In the genomic region with DNA sequence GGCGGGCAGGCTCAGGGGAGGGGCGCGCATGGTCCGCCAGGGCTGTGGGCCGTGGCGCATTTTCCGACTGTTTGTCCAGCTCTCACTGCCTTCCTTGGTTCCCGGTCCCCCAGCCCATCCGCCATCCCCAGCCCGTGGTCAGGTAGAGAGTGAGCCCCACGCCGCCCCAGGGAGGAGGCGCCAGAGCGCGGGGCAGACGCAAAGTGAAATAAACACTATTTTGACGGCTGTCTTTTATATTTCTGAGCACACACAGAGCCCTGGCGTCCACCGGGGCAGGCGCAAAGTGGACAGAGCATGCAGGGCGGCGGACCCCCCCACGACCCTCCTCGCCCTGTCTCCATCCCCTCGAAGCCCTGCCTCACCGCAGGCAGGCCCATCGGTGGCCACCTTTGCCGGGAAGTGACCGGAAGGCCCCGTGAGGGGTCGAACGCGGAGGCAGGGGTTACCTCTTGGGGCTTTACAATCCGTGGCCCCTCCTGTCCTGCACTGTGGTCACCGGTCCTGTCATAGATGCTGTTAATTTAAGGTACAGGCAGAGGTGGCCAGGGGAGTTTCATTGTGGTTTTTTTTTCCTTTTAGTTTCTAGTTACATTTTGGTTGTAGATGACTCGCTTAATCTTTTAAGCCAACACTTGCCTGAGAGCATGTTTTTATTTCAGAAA, we compare ENCODE assay signal across 17 cellular contexts. TPM values are rescaled to one million over a fixed set of nuclear protein-coding genes. Genes with fewer than 3 reads are reported as not detected.
DNase-seq lines count a peak whose midpoint lies in the region; ATAC-seq and TF ChIP-seq lines count a peak whose summit lies in the region.
"Had no signal": no experiment of that assay in that cellular context is flagged by ENCODE, and none has a peak within 500 bp of the region (broad histone marks: within the 10 kb centered on the region; RNA-seq: fewer than 3 reads in every experiment).

No MANE protein-coding gene starts in this region.

- H3K9ac ChIP-seq in KMS-11 = no peak overlapping the region

- no peaks in the 10 kb centered on the region for H3K36me3 Mint-ChIP-seq in glutamatergic neuron (ENCODE audit: unreplicated experiment)

- H3K4me1 ChIP-seq in KMS-11 (ENCODE audit: low read depth, poor library complexity, severe bottlenecking) (peaks cover 9% of the 10 kb centered on the region), osteoblast (ENCODE audit: insufficient read depth, low read length) (peaks cover 14% of the 10 kb centered on the region), spleen (peaks cover 0 to 11% (median 0%) of the 10 kb centered on the region in 6 donors), gastrocnemius medialis (no peaks in the 10 kb centered on the region)

- 55 to 83% (median 64%) methylated on average over 29 to 36 of the region's 36 CpGs for WGBS in spleen, 5 donors

- H3K36me3 ChIP-seq in KMS-11 (ENCODE audit: insufficient read depth) (no peaks in the 10 kb centered on the region), osteoblast (ENCODE audit: insufficient read depth, low read length) (no peaks in the 10 kb centered on the region), spleen (peaks cover 0 to 20% (median 0%) of the 10 kb centered on the region in 6 donors), gastrocnemius medialis (no peaks in the 10 kb centered on the region)

- DNase-seq in GM20000 (ENCODE audit: low spot score) = peak; percentile 61
- DNase-seq in glutamatergic neuron = peak; percentile 26
- DNase-seq in osteoblast (ENCODE audit: insufficient read length, low spot score, missing footprints) = peak; percentile 88
- no peak for DNase-seq in NCI-H524 (lab: John Stamatoyannopoulos, UW)
- no peak for DNase-seq in spleen
- no peak for DNase-seq in gastrocnemius medialis
- DNase-seq: Calu3; CD4-positive, alpha-beta T cell; DMS53; GOT3; KBM-7; NCI-H1105; NCI-H1694; NCI-H510A treated with DMSO at 0.1 percent for 48 hours had no signal

- peaks cover 2% of the 10 kb centered on the region for H3K4me1 Mint-ChIP-seq in glutamatergic neuron (ENCODE audit: low read depth, unreplicated experiment)

- no peak overlapping the region for H3K4me3 Mint-ChIP-seq in glutamatergic neuron (ENCODE audit: unreplicated experiment)
- H3K4me3 Mint-ChIP-seq: CD4-positive, alpha-beta T cell had no signal

- no peak for TF ChIP-seq POLR2A in spleen (IDR thresholded peaks at IDR 0.05)
- no peak for TF ChIP-seq POLR2A in gastrocnemius medialis (IDR thresholded peaks at IDR 0.05)

- in situ Hi-C loops in gastrocnemius medialis (cut with MboI; ENCODE audit: low sequenced_read_pairs in 4 of 4) = no loop called here

- ATAC-seq in gastrocnemius medialis = no peak
- ATAC-seq: Panc1 had no signal

- no peak overlapping the region for H3K27ac Mint-ChIP-seq in glutamatergic neuron (ENCODE audit: unreplicated experiment)
- H3K27ac Mint-ChIP-seq: CD4-positive, alpha-beta T cell had no signal

- peaks cover 6% of the 10 kb centered on the region for H3K27me3 Mint-ChIP-seq in glutamatergic neuron (ENCODE audit: unreplicated experiment)
- H3K27me3 Mint-ChIP-seq: CD4-positive, alpha-beta T cell had no signal

- no peak for TF ChIP-seq CTCF in GM20000 (IDR thresholded peaks at IDR 0.05; ENCODE audit: extremely low read depth, missing control alignments)
- TF ChIP-seq CTCF in KMS-11 (conservative IDR thresholded peaks at IDR 0.05; ENCODE audit: low read depth, low read length) = no peak
- no peak for TF ChIP-seq CTCF in glutamatergic neuron (IDR thresholded peaks at IDR 0.05; ENCODE audit: partially characterized antibody, unreplicated experiment)
- TF ChIP-seq CTCF in osteoblast (IDR thresholded peaks at IDR 0.05; ENCODE audit: extremely low read depth, low read depth, low read length) = no peak
- no peak for TF ChIP-seq CTCF in spleen (IDR thresholded peaks at IDR 0.05 in 8 of 11, conservative IDR thresholded peaks at IDR 0.05 in 3 of 11)
- TF ChIP-seq CTCF in gastrocnemius medialis (IDR thresholded peaks at IDR 0.05 in 4 of 5, conservative IDR thresholded peaks at IDR 0.05 in 1 of 5) = no peak

- H3K4me3 ChIP-seq in KMS-11 (IDR thresholded peaks at IDR 0.05; ENCODE audit: insufficient read depth, low read depth, low read length) (no peak overlapping the region), osteoblast (ENCODE audit: insufficient read depth, low read length) (peak overlapping the region; percentile 10), spleen (no peak overlapping the region), gastrocnemius medialis (no peak overlapping the region)
- H3K4me3 ChIP-seq: SK-N-MC had no signal

- H3K27ac ChIP-seq in KMS-11 (no peak overlapping the region), osteoblast (ENCODE audit: low read depth, low read length) (no peak overlapping the region), spleen (no peak overlapping the region), gastrocnemius medialis (no peak overlapping the region)
- H3K27ac ChIP-seq: SK-N-MC had no signal

- H3K79me2 ChIP-seq in KMS-11 (ENCODE audit: insufficient read depth, low read depth) = no peaks in the 10 kb centered on the region
- H3K79me2 ChIP-seq in osteoblast (ENCODE audit: insufficient read depth, low read length) = no peaks in the 10 kb centered on the region

- H2AFZ ChIP-seq in KMS-11 (ENCODE audit: low read depth) (no peak overlapping the region), osteoblast (ENCODE audit: low read length) (no peak overlapping the region)

- intact Hi-C loops in spleen (cut with DNase I; ENCODE audit: low total_unique reads) = no loop called here
- intact Hi-C loops in gastrocnemius medialis (cut with DNase I; ENCODE audit: low total_unique reads) = no loop called here

- H3K4me2 ChIP-seq in KMS-11 = peak overlapping the region; percentile 21; the same call in 1 of the 2 replicates
- H3K4me2 ChIP-seq in osteoblast (ENCODE audit: insufficient read depth, low read length) = peak overlapping the region; percentile 9

- peaks cover 4% of the 10 kb centered on the region for H3K9me3 Mint-ChIP-seq in glutamatergic neuron (ENCODE audit: unreplicated experiment)
- H3K9me3 Mint-ChIP-seq: CD4-positive, alpha-beta T cell had no signal

- H4K20me1 ChIP-seq in KMS-11 (ENCODE audit: insufficient read depth) (no peaks in the 10 kb centered on the region), osteoblast (ENCODE audit: insufficient read depth, low read length) (peaks cover 3% of the 10 kb centered on the region)

- H3K27me3 ChIP-seq in KMS-11 (ENCODE audit: insufficient read depth, low read depth) = no peaks in the 10 kb centered on the region; the same call in 1 of the 2 replicates
- H3K27me3 ChIP-seq in osteoblast (ENCODE audit: insufficient read depth, low read length) = no peaks in the 10 kb centered on the region
- H3K27me3 ChIP-seq in spleen (replicated peaks in 1 of 7) = peaks cover 0 to 56% (median 0%) of the 10 kb centered on the region in 7 donors
- H3K27me3 ChIP-seq in gastrocnemius medialis = no peaks in the 10 kb centered on the region

- no peaks in the 10 kb centered on the region for H3K9me3 ChIP-seq in osteoblast (ENCODE audit: low read depth, low read length)
- no peaks in the 10 kb centered on the region for H3K9me3 ChIP-seq in spleen
- H3K9me3 ChIP-seq in gastrocnemius medialis = no peaks in the 10 kb centered on the region

RNA-seq across cellular contexts. Expression of gene COMP, which starts 13.2 kb away (rescaled TPM):
- total RNA-seq in glutamatergic neuron (ENCODE audit: unreplicated experiment) = not detected
- total RNA-seq in osteoblast = 12.4 and 14.8 TPM in 2 replicates
- not detected for total RNA-seq in spleen
- 1 to 10 TPM in 1 of 3 donors, under 1 TPM in 2; 0.04 to 1.0 (median 0.13) TPM for polyA plus RNA-seq in spleen
- total RNA-seq in gastrocnemius medialis = 10 to 100 TPM in 1 of 4 donors, 1 to 10 TPM in 1, under 1 TPM in 1, not detected in 1; 0.24 to 77.8 (median 1.3) TPM
- total RNA-seq: Calu3; CD4-positive, alpha-beta T cell had no signal

RNA-seq across cellular contexts. Expression of gene UPF1, which starts 53.9 kb away (rescaled TPM):
- 46.3 TPM for total RNA-seq in glutamatergic neuron (ENCODE audit: unreplicated experiment)
- total RNA-seq in osteoblast = 36.6 and 41.0 TPM in 2 replicates
- 100 to 1,000 TPM in 1 of 7 donors, 10 to 100 TPM in 6; 81.3 to 161 (median 87.7) TPM for total RNA-seq in spleen
- 10 to 100 TPM; 31.2 to 63.5 (median 34.8) TPM for polyA plus RNA-seq in spleen
- 10 to 100 TPM; 26.0 to 64.9 (median 46.4) TPM for total RNA-seq in gastrocnemius medialis

Comparison
In these comparisons a context has a peak if more than half of its experiments do, and no peak if none do; other contexts are left out.
1. DNase-seq: peak in GM20000 (single experiment), glutamatergic neuron (single experiment) and osteoblast (single experiment); none in NCI-H524 (0 of 2), spleen (single experiment) and gastrocnemius medialis (0 of 2).